In the genomic region with DNA sequence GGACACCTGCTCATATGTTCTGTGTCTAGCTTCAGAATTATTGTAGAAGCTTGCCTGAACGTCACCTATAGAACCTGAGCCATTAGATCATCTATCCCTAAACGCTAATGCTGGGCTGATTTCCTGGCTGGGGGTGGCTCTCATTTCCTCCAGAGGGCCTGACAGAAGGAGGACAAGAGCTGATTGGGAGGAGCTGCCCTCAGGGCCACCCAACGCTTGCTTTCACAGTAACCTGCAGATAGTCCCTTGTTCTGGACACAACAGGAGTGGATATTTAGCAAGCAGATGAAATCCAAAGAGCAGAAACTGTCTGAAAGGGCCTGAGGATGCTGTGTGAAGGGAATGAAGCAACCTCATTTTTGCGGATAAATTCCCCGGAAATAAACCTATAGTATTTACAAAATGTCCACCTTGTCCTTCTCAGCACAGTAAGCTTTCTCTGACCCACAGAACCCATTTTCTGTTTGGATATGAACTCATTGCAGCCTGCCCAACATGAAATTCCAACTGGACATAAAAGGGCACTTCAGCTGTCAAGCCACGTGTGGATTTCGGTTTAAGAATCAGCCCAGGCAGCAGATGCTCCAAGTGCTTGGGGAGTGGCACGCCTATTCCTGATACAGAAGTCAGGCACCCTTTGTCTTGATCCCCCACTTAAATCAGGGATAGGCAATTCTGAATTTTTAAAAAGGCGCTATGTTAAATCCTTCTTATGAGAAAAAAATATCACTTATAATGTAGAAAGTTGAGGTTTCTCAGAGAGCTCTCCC, we compare ENCODE assay signal across 1 cellular context.
TF ChIP-seq lines count a peak whose summit lies in the region.

No MANE protein-coding gene starts in this region.

TF ChIP-seq in H1, 55 proteins besides CTCF, POLR2A, EP300 and RAD21 (continued from another document):
- TF ChIP-seq, protein P1, sequence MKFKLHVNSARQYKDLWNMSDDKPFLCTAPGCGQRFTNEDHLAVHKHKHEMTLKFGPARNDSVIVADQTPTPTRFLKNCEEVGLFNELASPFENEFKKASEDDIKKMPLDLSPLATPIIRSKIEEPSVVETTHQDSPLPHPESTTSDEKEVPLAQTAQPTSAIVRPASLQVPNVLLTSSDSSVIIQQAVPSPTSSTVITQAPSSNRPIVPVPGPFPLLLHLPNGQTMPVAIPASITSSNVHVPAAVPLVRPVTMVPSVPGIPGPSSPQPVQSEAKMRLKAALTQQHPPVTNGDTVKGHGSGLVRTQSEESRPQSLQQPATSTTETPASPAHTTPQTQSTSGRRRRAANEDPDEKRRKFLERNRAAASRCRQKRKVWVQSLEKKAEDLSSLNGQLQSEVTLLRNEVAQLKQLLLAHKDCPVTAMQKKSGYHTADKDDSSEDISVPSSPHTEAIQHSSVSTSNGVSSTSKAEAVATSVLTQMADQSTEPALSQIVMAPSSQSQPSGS (IDR thresholded peaks at IDR 0.05; ENCODE audit: low read length), result no peak
- TF ChIP-seq ASH2L (IDR thresholded peaks at IDR 0.05; ENCODE audit: low read length) (no peak), CTBP2 (IDR thresholded peaks at IDR 0.05; ENCODE audit: borderline replicate concordance, insufficient read depth, insufficient read length, low read length) (no peak), CREB1 (IDR thresholded peaks at IDR 0.05) (no peak), KDM5A (IDR thresholded peaks at IDR 0.05; ENCODE audit: low read length) (no peak), YY1 (IDR thresholded peaks at IDR 0.05; ENCODE audit: low read depth, low read length) (no peak), TAF7 (optimal IDR thresholded peaks at IDR 0.05; ENCODE audit: borderline replicate concordance, low read depth, low read length) (no peak), RBBP5 (IDR thresholded peaks at IDR 0.05; ENCODE audit: borderline replicate concordance, low read depth, low read length) (no peak), JUN (IDR thresholded peaks at IDR 0.05; ENCODE audit: low read depth, low read length) (no peak), ZNF274 (IDR thresholded peaks at IDR 0.05; ENCODE audit: borderline replicate concordance, extremely low read depth, low read length) (no peak), BCL11A (IDR thresholded peaks at IDR 0.05; ENCODE audit: low read depth in 2 of 2, low read length in 2 of 2) (no peak)
- TF ChIP-seq, protein P2, sequence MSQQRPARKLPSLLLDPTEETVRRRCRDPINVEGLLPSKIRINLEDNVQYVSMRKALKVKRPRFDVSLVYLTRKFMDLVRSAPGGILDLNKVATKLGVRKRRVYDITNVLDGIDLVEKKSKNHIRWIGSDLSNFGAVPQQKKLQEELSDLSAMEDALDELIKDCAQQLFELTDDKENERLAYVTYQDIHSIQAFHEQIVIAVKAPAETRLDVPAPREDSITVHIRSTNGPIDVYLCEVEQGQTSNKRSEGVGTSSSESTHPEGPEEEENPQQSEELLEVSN (IDR thresholded peaks at IDR 0.05), result no peak
TF ChIP-seq in H1: peak in this region for 0.
